16 cellular contexts compared by ENCODE assay signal in the genomic region with DNA sequence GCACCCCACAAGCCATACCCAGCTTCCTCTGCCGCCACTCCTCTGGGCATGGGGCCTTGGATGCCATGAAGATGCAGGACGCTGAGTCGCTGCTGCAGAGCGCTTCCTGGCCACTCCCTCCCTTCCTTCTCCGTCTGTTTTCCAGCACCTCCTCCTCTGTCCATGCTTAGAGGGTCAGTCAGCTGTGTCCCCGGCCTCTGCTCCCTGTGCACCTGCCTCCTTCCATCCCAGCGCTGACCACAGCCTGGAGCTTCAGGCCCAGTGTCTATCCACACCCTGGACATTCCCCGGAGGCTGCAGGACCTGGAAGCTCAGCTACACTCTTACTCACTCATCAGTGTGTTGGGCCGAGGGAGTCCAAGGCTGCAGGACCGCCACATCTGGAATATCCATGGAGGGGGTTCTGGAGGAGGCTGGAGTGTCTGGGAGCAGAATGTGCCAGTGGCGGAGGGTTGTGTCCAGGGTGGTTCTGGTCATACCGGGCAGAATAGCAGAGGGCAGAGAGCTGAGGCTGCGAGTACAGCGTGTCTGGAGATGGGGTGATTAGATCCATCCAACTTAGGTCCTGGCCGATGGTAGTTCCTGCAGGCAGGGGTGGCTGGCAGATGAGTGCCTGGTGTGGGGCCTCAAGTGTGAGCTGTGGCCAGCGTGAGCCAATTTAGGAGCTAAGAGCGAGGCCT. TPM values are rescaled to one million over a fixed set of nuclear protein-coding genes. Genes with fewer than 3 reads are reported as not detected.
DNase-seq lines count a peak whose midpoint lies in the region; ATAC-seq and TF ChIP-seq lines count a peak whose summit lies in the region.
"Had no signal": no experiment of that assay in that cellular context is flagged by ENCODE, and none has a peak within 500 bp of the region (broad histone marks: within the 10 kb centered on the region; RNA-seq: fewer than 3 reads in every experiment).

No MANE protein-coding gene starts in this region.

- H2AFZ ChIP-seq in GM23248 (peak overlapping the region; percentile 53), SK-N-SH (ENCODE audit: low read depth) (no peak overlapping the region)

- no peak for TF ChIP-seq CTCF in SK-N-SH (IDR thresholded peaks at IDR 0.05)

- H3K9me3 ChIP-seq in GM23248 (ENCODE audit: low read depth) (no peaks in the 10 kb centered on the region), SK-N-SH (no peaks in the 10 kb centered on the region)
- H3K9me3 ChIP-seq: colonic mucosa had no signal

- peak overlapping the region; percentile 40 for H3K4me2 ChIP-seq in GM23248 (ENCODE audit: unreplicated experiment)
- H3K4me2 ChIP-seq in SK-N-SH, result no peak overlapping the region

- H3K9me3 Mint-ChIP-seq in activated naive CD8-positive, alpha-beta T cell treated with anti-CD3 and anti-CD28 coated beads for 36 hours, result no peaks in the 10 kb centered on the region
- H3K9me3 Mint-ChIP-seq: stimulated activated naive CD8-positive, alpha-beta T cell treated with anti-CD3 and anti-CD28 coated beads, Interleukin-15, amount 100 ng/mL, for 72 hours had no signal

- H3K27me3 Mint-ChIP-seq in activated naive CD8-positive, alpha-beta T cell treated with anti-CD3 and anti-CD28 coated beads for 36 hours, result peaks cover 21% of the 10 kb centered on the region

- H4K20me1 ChIP-seq in GM23248 (ENCODE audit: insufficient read depth), result no peaks in the 10 kb centered on the region
- H4K20me1 ChIP-seq in SK-N-SH (ENCODE audit: insufficient read depth), result no peaks in the 10 kb centered on the region

- DNase-seq in GM23248 (peak; percentile 58), SK-N-SH (peak; percentile 91), kidney glomerular epithelial cell (lab: John Stamatoyannopoulos, UW) (peak; percentile 20), NOMO-1 treated with dmso at 0.1 percent for 144 hours (lab: John Stamatoyannopoulos, UW; ENCODE audit: unreplicated experiment) (no peak)
- no peak for DNase-seq in activated naive CD8-positive, alpha-beta T cell treated with anti-CD3 and anti-CD28 coated beads for 36 hours
- DNase-seq: activated CD4-positive, alpha-beta T cell treated with anti-CD3 and anti-CD28 coated beads for 36 hours; activated gamma-delta T cell; colonic mucosa; foreskin keratinocyte; NCI-H2107; NCI-H524 treated with DMSO at 0.1 percent for 48 hours; stimulated activated naive CD8-positive, alpha-beta T cell treated with anti-CD3 and anti-CD28 coated beads, Interleukin-15, amount 100 ng/mL, for 72 hours; T1000 had no signal

- ATAC-seq in GM19463 (IDR thresholded peaks at IDR 0.05; ENCODE audit: unreplicated experiment), result no peak
- ATAC-seq: activated CD4-positive, alpha-beta T cell treated with anti-CD3 and anti-CD28 coated beads for 36 hours; foreskin keratinocyte; stimulated activated naive CD8-positive, alpha-beta T cell treated with anti-CD3 and anti-CD28 coated beads, Interleukin-15, amount 100 ng/mL, for 72 hours had no signal

- no peaks in the 10 kb centered on the region for H3K36me3 Mint-ChIP-seq in activated naive CD8-positive, alpha-beta T cell treated with anti-CD3 and anti-CD28 coated beads for 36 hours

- H3K4me1 Mint-ChIP-seq in activated naive CD8-positive, alpha-beta T cell treated with anti-CD3 and anti-CD28 coated beads for 36 hours, result no peaks in the 10 kb centered on the region
- H3K4me1 Mint-ChIP-seq: activated CD4-positive, alpha-beta T cell treated with anti-CD3 and anti-CD28 coated beads for 36 hours; stimulated activated naive CD8-positive, alpha-beta T cell treated with anti-CD3 and anti-CD28 coated beads, Interleukin-15, amount 100 ng/mL, for 72 hours had no signal

- 12 to 16% methylated on average over 17 of the region's 17 CpGs for WGBS in GM23248 (ENCODE audit: low coverage in 1 of 2, low lambda C conversion rate in 2 of 2, missing lambda C conversion rate in 2 of 2), 2 experiments
- 32% methylated on average over 13 of the region's 17 CpGs for WGBS in SK-N-SH (ENCODE audit: low lambda C conversion rate)

- H3K9me2 ChIP-seq in GM23248 (ENCODE audit: insufficient read depth) (no peaks in the 10 kb centered on the region), SK-N-SH (no peaks in the 10 kb centered on the region)

- H3K36me3 ChIP-seq in GM23248 (ENCODE audit: low read depth) (no peaks in the 10 kb centered on the region), SK-N-SH (replicated peaks in 1 of 2; ENCODE audit: control insufficient read depth in 1 of 2, insufficient read depth in 2 of 2, low read length in 1 of 2) (no peaks in the 10 kb centered on the region)
- H3K36me3 ChIP-seq: colonic mucosa had no signal

- peak; percentile 34; the same call in 1 of the 2 replicates for TF ChIP-seq RAD21 in SK-N-SH (IDR thresholded peaks at IDR 0.05; ENCODE audit: low read length)

- H3F3A ChIP-seq in GM23248 (ENCODE audit: insufficient read depth) (no peaks in the 10 kb centered on the region), SK-N-SH (replicated peaks; ENCODE audit: insufficient read depth) (no peaks in the 10 kb centered on the region)

- CTCF ChIA-PET in SK-N-SH (lab: Yijun Ruan, JAX), result interaction anchor here (0.6 to 1.7 kb wide), 4 partner anchors 38 to 173 kb away, joined by 3 to 11 read pairs (median 4); a partner anchor contains a TSS

- H3K4me3 ChIP-seq in GM23248, result 0 out of 2 replicates have a peak overlapping the region, but pooled peaks have one; percentile 16
- H3K4me3 ChIP-seq in SK-N-SH (ENCODE audit: low read depth in 2 of 2, low read length in 1 of 2), result no peak overlapping the region
- H3K4me3 ChIP-seq: colonic mucosa had no signal

- in situ Hi-C loops in GM23248 (cut with MboI), result no loop called here

- H3K9ac ChIP-seq in GM23248, result no peak overlapping the region
- no peak overlapping the region for H3K9ac ChIP-seq in SK-N-SH

- H3K27ac ChIP-seq in GM23248 (no peak overlapping the region), SK-N-SH (ENCODE audit: low read depth in 2 of 2, low read length in 1 of 2) (peak overlapping the region in 1 of 2 experiments; percentile 99; a peak in 2 of 4 replicates), temporal lobe (ENCODE audit: low read depth, low read length) (peak overlapping the region; percentile 52)
- H3K27ac ChIP-seq: colonic mucosa, foreskin keratinocyte had no signal

- no peak overlapping the region for H3K27ac Mint-ChIP-seq in activated naive CD8-positive, alpha-beta T cell treated with anti-CD3 and anti-CD28 coated beads for 36 hours
- H3K27ac Mint-ChIP-seq: activated CD4-positive, alpha-beta T cell treated with anti-CD3 and anti-CD28 coated beads for 36 hours had no signal

- H3K79me2 ChIP-seq in GM23248 (ENCODE audit: insufficient read depth) (no peaks in the 10 kb centered on the region), SK-N-SH (ENCODE audit: insufficient read depth) (no peaks in the 10 kb centered on the region)

- peaks cover 13% of the 10 kb centered on the region for H3K4me1 ChIP-seq in GM23248 (ENCODE audit: insufficient read depth)
- peaks cover 0 to 75% of the 10 kb centered on the region in 2 experiments; a peak in 1 of 4 replicates for H3K4me1 ChIP-seq in SK-N-SH (ENCODE audit: control insufficient read depth in 1 of 2, insufficient read depth in 2 of 2, low read depth in 1 of 2, low read length in 1 of 2)
- H3K4me1 ChIP-seq: colonic mucosa, foreskin keratinocyte had no signal

- TF ChIP-seq EP300 in SK-N-SH (IDR thresholded peaks at IDR 0.05; ENCODE audit: borderline replicate concordance in 1 of 2, low read depth in 1 of 2, low read length in 1 of 2), result peak in 1 of 2 experiments; percentile 88; a peak in 2 of 4 replicates

- no peak overlapping the region for H3K4me3 Mint-ChIP-seq in activated naive CD8-positive, alpha-beta T cell treated with anti-CD3 and anti-CD28 coated beads for 36 hours
- H3K4me3 Mint-ChIP-seq: activated CD4-positive, alpha-beta T cell treated with anti-CD3 and anti-CD28 coated beads for 36 hours; stimulated activated naive CD8-positive, alpha-beta T cell treated with anti-CD3 and anti-CD28 coated beads, Interleukin-15, amount 100 ng/mL, for 72 hours had no signal

- POLR2A ChIA-PET in SK-N-SH (lab: Yijun Ruan, JAX), result interaction anchor here (1.1 to 1.5 kb wide), 3 partner anchors 20 to 94 kb away, joined by 3 to 4 read pairs (median 3); no protein-coding TSS in a partner anchor

- peaks cover 17% of the 10 kb centered on the region for H3K27me3 ChIP-seq in GM23248 (replicated peaks; ENCODE audit: insufficient read depth)
- no peaks in the 10 kb centered on the region for H3K27me3 ChIP-seq in SK-N-SH (ENCODE audit: insufficient read depth)

TF ChIP-seq in SK-N-SH, 30 proteins besides CTCF, POLR2A, EP300 and RAD21 (continues in another document):
- peak; percentile 88 for TF ChIP-seq RCOR1 (IDR thresholded peaks at IDR 0.05; ENCODE audit: low read length)
- TF ChIP-seq, protein P1, sequence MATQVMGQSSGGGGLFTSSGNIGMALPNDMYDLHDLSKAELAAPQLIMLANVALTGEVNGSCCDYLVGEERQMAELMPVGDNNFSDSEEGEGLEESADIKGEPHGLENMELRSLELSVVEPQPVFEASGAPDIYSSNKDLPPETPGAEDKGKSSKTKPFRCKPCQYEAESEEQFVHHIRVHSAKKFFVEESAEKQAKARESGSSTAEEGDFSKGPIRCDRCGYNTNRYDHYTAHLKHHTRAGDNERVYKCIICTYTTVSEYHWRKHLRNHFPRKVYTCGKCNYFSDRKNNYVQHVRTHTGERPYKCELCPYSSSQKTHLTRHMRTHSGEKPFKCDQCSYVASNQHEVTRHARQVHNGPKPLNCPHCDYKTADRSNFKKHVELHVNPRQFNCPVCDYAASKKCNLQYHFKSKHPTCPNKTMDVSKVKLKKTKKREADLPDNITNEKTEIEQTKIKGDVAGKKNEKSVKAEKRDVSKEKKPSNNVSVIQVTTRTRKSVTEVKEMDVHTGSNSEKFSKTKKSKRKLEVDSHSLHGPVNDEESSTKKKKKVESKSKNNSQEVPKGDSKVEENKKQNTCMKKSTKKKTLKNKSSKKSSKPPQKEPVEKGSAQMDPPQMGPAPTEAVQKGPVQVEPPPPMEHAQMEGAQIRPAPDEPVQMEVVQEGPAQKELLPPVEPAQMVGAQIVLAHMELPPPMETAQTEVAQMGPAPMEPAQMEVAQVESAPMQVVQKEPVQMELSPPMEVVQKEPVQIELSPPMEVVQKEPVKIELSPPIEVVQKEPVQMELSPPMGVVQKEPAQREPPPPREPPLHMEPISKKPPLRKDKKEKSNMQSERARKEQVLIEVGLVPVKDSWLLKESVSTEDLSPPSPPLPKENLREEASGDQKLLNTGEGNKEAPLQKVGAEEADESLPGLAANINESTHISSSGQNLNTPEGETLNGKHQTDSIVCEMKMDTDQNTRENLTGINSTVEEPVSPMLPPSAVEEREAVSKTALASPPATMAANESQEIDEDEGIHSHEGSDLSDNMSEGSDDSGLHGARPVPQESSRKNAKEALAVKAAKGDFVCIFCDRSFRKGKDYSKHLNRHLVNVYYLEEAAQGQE (IDR thresholded peaks at IDR 0.05; ENCODE audit: low read depth, low read length), result no peak
- TF ChIP-seq GATA2 (CRISPR knock-in tag; IDR thresholded peaks at IDR 0.05), result peak; percentile 98

RNA-seq across cellular contexts. Expression of a gene that starts 58.6 kb away (rescaled TPM):
- 2.2 and 3.9 TPM in 2 replicates for total RNA-seq in GM23248 (2014; rRNA removed; shearing (Covaris generic))
- polyA plus RNA-seq in GM23248 (2016; fragmentation: Nextera tagmentation; extraction: Ambion mirVana) (0.09 and 0.14 TPM in 2 replicates), SK-N-SH (2012; rRNA removed) (0.15 and 0.36 TPM in 2 replicates)
- 0.09 and 0.26 TPM in 2 replicates for polyA plus RNA-seq in SK-N-SH (2012; cell fraction: cytosol; rRNA removed)
- 0.21 and 0.25 TPM in 2 replicates for polyA plus RNA-seq in SK-N-SH (2012; cell fraction: nucleus; rRNA removed)
- 1.5 TPM for total RNA-seq in temporal lobe
- total RNA-seq in activated naive CD8-positive, alpha-beta T cell treated with anti-CD3 and anti-CD28 coated beads for 36 hours, result not detected
- total RNA-seq: activated CD4-positive, alpha-beta T cell treated with anti-CD3 and anti-CD28 coated beads for 36 hours; mononuclear cell had no signal

Comparison
In these comparisons a context has a peak if more than half of its experiments do, and no peak if none do; other contexts are left out.
1. DNase-seq: peak in GM23248 (single experiment), SK-N-SH (single experiment) and kidney glomerular epithelial cell (single experiment); none in activated naive CD8-positive, alpha-beta T cell treated with anti-CD3 and anti-CD28 coated beads for 36 hours (single experiment) and NOMO-1 treated with dmso at 0.1 percent for 144 hours (single experiment).